Comparison of ENCODE assay signal across 8 cellular contexts in genomic region chr6:68967549-68968300, GRCh38.
DNase-seq lines count a peak whose midpoint lies in the region; ATAC-seq and FAIRE-seq lines count a peak whose summit lies in the region.

No MANE protein-coding gene starts in this region.

- DNase-seq in G401 (ENCODE audit: low spot score) (peak; percentile 72), HTR-8/SVneo (ENCODE audit: insufficient read length, low spot score) (peak; percentile 38), RKO (ENCODE audit: low spot score) (peak; percentile 65), head of caudate nucleus (peak in 41 of 42 donors; percentile 10 to 88 (median 61)), putamen (ENCODE audit: low spot score) (peak; percentile 70), cortex of kidney (lab: John Stamatoyannopoulos, UW) (no peak)
- DNase-seq in activated effector memory CD4-positive, alpha-beta T cell treated with anti-CD3 and anti-CD28 coated beads, Interleukin-2, amount 50 U/mL, for 16 hours: peak; percentile 76

- FAIRE-seq in HTR-8/SVneo (lab: Jason Lieb, UNC): no peak

- peak; percentile 94 for ATAC-seq in GM21447 (IDR thresholded peaks at IDR 0.05; ENCODE audit: unreplicated experiment)

- in situ Hi-C loops in G401 (cut with HindIII; ENCODE audit: low sequenced_read_pairs): no loop called here

- intact Hi-C loops in head of caudate nucleus (cut with DNase I): loop anchor here (5.0 to 10.0 kb wide), 3 partner anchors 90 to 413 kb away; partner anchors contain the start of gene ADGRB3
